24 cellular contexts compared by ENCODE assay signal in the genomic region with DNA sequence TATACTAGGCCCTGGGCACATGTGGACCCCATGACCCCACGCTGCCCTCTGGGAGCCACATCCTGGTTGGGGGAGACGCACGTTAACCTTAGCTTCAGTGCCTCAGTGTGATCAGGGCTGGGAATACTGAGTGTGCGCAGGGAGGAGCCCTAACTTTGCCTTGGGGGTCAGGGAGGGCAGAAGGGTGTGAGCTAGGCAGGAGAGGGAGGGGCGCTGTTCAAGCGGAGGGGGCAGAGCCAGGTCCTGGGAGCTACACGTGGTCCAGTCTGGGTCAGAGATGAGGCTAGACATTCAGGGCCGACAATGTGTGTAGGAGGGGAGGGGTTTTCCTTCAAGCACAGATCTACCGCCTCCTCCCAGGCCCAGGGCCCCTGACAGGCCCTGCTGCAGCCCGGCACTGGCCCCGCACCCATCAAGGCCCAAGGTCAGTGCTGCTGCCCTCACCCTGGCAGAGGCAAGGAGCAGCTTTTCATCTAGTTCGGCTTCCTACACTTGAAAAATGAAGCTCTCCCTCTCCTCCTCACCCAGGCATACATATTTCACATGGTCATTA. TPM values are rescaled to one million over a fixed set of nuclear protein-coding genes. Genes with fewer than 3 reads are reported as not detected.
"Had no signal": no experiment of that assay in that cellular context is flagged by ENCODE, and none has a peak within 500 bp of the region (broad histone marks: within the 10 kb centered on the region; RNA-seq: fewer than 3 reads in every experiment).

No MANE protein-coding gene starts in this region.

- H3K4me3 ChIP-seq: colonic mucosa, heart left ventricle, prostate gland, right lobe of liver, spleen, stomach had no signal

- H3K27ac ChIP-seq: colonic mucosa, heart left ventricle, parathyroid adenoma, prostate gland, right lobe of liver, spleen, stomach had no signal

- H3K4me3 Mint-ChIP-seq: natural killer cell, type B pancreatic cell had no signal

- H3K9me3 ChIP-seq: colonic mucosa, heart left ventricle, prostate gland, right lobe of liver, spleen, stomach had no signal

- H3K4me1 ChIP-seq: colonic mucosa, heart left ventricle, parathyroid adenoma, prostate gland, right lobe of liver, stomach had no signal

- H3K36me3 Mint-ChIP-seq: natural killer cell, type B pancreatic cell had no signal

- DNase-seq: colonic mucosa; effector CD4-positive, alpha-beta T cell; foreskin melanocyte; heart left ventricle; hippocampal formation; kidney glomerular epithelial cell; mammary epithelial cell; natural killer cell; right lobe of liver; spleen; stimulated activated CD4-positive, alpha-beta T cell treated with anti-CD3 and anti-CD28 coated beads, Interleukin-15, amount 100 ng/mL, for 24 hours; stimulated activated CD4-positive, alpha-beta T cell treated with anti-CD3 and anti-CD28 coated beads, Interleukin-1b, Interleukin-23, amount 100 ng/mL, for 48 hours; stimulated activated CD4-positive, alpha-beta T cell treated with anti-CD3 and anti-CD28 coated beads, Interleukin-4, amount 100 ng/mL, for 24 hours; stimulated activated naive CD4-positive, alpha-beta T cell; stomach; substantia nigra had no signal

- H3K27me3 ChIP-seq: colonic mucosa, heart left ventricle, right lobe of liver, spleen, stomach had no signal

- ATAC-seq: left lobe of liver, natural killer cell had no signal

- H3K27ac Mint-ChIP-seq: natural killer cell, type B pancreatic cell had no signal

- H3K36me3 ChIP-seq: colonic mucosa, heart left ventricle, prostate gland, right lobe of liver, spleen, stomach had no signal

- H3K9me3 Mint-ChIP-seq: natural killer cell, type B pancreatic cell had no signal

RNA-seq across cellular contexts. Expression of a gene that starts 47.5 kb away (rescaled TPM):
- total RNA-seq: dermis microvascular lymphatic vessel endothelial cell, glomerular endothelial cell, left lobe of liver, renal cortical epithelial cell, skeletal muscle tissue, stomach had no signal
- polyA plus RNA-seq: mammary epithelial cell had no signal
